8 cellular contexts compared by ENCODE assay signal in the genomic region with DNA sequence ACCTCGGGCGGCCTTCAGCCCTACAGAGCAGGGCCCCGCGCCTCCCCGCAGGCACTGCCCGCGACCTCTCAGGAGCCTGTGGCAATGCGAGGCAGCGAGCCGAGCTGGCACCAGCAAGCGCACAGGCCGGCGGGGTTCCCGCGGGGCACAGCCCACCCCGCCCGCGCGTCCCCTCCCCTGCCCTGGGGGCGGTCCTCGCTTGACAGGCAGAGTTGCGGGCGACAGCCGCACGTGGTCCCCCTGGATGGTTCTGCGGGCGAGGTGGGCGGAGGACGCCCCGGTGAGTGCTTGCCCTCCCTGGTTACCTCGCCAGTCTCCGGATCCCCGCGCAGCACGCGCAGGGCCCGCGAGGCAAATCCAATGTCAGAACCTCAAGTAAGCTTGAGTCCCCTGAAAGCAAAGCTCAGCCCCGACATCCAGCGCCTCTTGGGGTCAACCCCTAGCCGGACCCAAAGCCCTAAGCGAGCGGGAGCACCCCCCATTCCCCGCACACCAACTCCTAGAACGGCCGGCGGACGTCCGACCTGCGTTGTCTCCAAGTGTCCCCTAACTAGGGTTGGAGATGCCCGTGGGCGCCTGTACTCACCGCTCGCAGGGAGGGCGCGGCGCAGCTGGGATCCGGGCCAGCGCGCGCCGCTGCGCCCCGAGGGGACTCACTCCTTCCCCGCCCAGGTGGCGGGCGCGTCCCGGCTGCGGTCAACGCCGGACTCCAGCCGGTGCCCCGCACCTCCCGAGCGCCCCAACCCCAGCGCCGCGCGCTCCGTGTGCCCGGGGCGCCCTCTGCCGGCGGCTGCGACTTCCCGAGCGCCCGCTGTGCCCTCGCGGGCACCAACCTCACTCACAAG. TPM values are rescaled to one million over a fixed set of nuclear protein-coding genes. Genes with fewer than 3 reads are reported as not detected.
DNase-seq lines count a peak whose midpoint lies in the region; ATAC-seq and TF ChIP-seq lines count a peak whose summit lies in the region.

A gene (minus strand): TSS at position 123 of the 845 bp plus-strand sequence. CDS start 1,083 bp downstream, outside the sequence.

- peak within 1 kb of the TSS; percentile 70 for H3K4me2 ChIP-seq in skeletal muscle satellite cell (ENCODE audit: low read length)

- no peaks in the 10 kb centered on the region for H3K9me3 Mint-ChIP-seq in activated naive CD4-positive, alpha-beta T cell treated with anti-CD3 and anti-CD28 coated beads, Interleukin-2, amount 50 U/mL, for 72 hours

- H3K36me3 Mint-ChIP-seq in activated naive CD4-positive, alpha-beta T cell treated with anti-CD3 and anti-CD28 coated beads, Interleukin-2, amount 50 U/mL, for 72 hours = no peaks in the 10 kb centered on the region

- CTCF ChIA-PET in RWPE1 (lab: Yijun Ruan, JAX) = interaction anchor here (0.5 to 2.1 kb wide), 10 partner anchors 20 to 519 kb away, joined by 3 to 15 read pairs (median 4); no protein-coding TSS in a partner anchor

- DNase-seq in RWPE1 (ENCODE audit: low spot score) (peak; percentile 61), right atrium auricular region (ENCODE audit: low spot score) (no peak), NCI-H187 treated with DMSO at 0.1 percent for 48 hours (lab: John Stamatoyannopoulos, UW) (no peak)
- DNase-seq in activated naive CD4-positive, alpha-beta T cell treated with anti-CD3 and anti-CD28 coated beads, Interleukin-2, amount 50 U/mL, for 72 hours (ENCODE audit: low spot score in 2 of 2) = peak in 1 of 2 donors; percentile 80

- H3K27ac Mint-ChIP-seq in activated naive CD4-positive, alpha-beta T cell treated with anti-CD3 and anti-CD28 coated beads, Interleukin-2, amount 50 U/mL, for 72 hours = no peak within 1 kb of the TSS

- ATAC-seq in GM18868 (IDR thresholded peaks at IDR 0.05; ENCODE audit: unreplicated experiment) = peak; percentile 70
- peak; percentile 93 to 94 for ATAC-seq in activated naive CD4-positive, alpha-beta T cell treated with anti-CD3 and anti-CD28 coated beads, Interleukin-2, amount 50 U/mL, for 72 hours
- ATAC-seq in HG03439 (IDR thresholded peaks at IDR 0.05; ENCODE audit: unreplicated experiment) = no peak

- peaks cover 87% of the 10 kb centered on the region for H3K27me3 ChIP-seq in ACC112 (ENCODE audit: insufficient read depth, low read length)
- H3K27me3 ChIP-seq in right atrium auricular region = peaks cover 3 to 12% of the 10 kb centered on the region in 2 donors
- peaks cover 47% of the 10 kb centered on the region for H3K27me3 ChIP-seq in skeletal muscle satellite cell (ENCODE audit: control insufficient read depth, insufficient read depth, low read length)

- POLR2A ChIA-PET in RWPE1 (lab: Yijun Ruan, JAX; ENCODE audit: low non-redundant PET) = no interaction called here

- H3K9ac ChIP-seq in skeletal muscle satellite cell (ENCODE audit: low read depth, low read length) = no peak within 1 kb of the TSS

- H3K4me1 ChIP-seq in ACC112 (ENCODE audit: control insufficient read depth, insufficient read depth, low read length, unreplicated experiment) (no peaks in the 10 kb centered on the region), right atrium auricular region (peaks cover 0 to 17% of the 10 kb centered on the region in 2 donors), skeletal muscle satellite cell (ENCODE audit: control insufficient read depth, insufficient read depth, low read length) (no peaks in the 10 kb centered on the region)

- H3K36me3 ChIP-seq in ACC112 (ENCODE audit: insufficient read depth, low read length) = no peaks in the 10 kb centered on the region
- no peaks in the 10 kb centered on the region for H3K36me3 ChIP-seq in right atrium auricular region
- no peaks in the 10 kb centered on the region for H3K36me3 ChIP-seq in skeletal muscle satellite cell (ENCODE audit: insufficient read depth, low read length)

- H3K79me2 ChIP-seq in ACC112 (ENCODE audit: control insufficient read depth, insufficient read depth, low read length, unreplicated experiment) = no peaks in the 10 kb centered on the region

- TF ChIP-seq CTCF in RWPE1 (conservative IDR thresholded peaks at IDR 0.05; ENCODE audit: low read depth) (peak; percentile 84), right atrium auricular region (IDR thresholded peaks at IDR 0.05) (peak; percentile 43 to 80)

- H2AFZ ChIP-seq in ACC112 (ENCODE audit: low read length, unreplicated experiment) = no peak within 1 kb of the TSS

- H3K9me3 ChIP-seq in right atrium auricular region = no peaks in the 10 kb centered on the region
- H3K9me3 ChIP-seq in skeletal muscle satellite cell (replicated peaks; ENCODE audit: low read length) = no peaks in the 10 kb centered on the region

- H3K27ac ChIP-seq in ACC112 (ENCODE audit: low read depth, low read length) = no peak within 1 kb of the TSS
- H3K27ac ChIP-seq in RWPE1 = no peak within 1 kb of the TSS
- no peak within 1 kb of the TSS for H3K27ac ChIP-seq in right atrium auricular region

- H3K4me3 ChIP-seq in ACC112 (ENCODE audit: low read depth, low read length) = 0 out of 2 replicates have a peak within 1 kb of the TSS, but pooled peaks have one; percentile 45
- H3K4me3 ChIP-seq in right atrium auricular region = peak within 1 kb of the TSS in 1 of 2 donors; percentile 40
- H3K4me3 ChIP-seq in skeletal muscle satellite cell (ENCODE audit: low read length) = peak within 1 kb of the TSS; percentile 42

RNA-seq across cellular contexts. Expression of the gene that starts here (rescaled TPM):
- not detected for total RNA-seq in activated naive CD4-positive, alpha-beta T cell treated with anti-CD3 and anti-CD28 coated beads, Interleukin-2, amount 50 U/mL, for 72 hours
- not detected for total RNA-seq in right atrium auricular region
- total RNA-seq in skeletal muscle satellite cell (2012; rRNA removed) = not detected in 2 replicates

Comparison
In these comparisons a context has a peak if more than half of its experiments do, and no peak if none do; other contexts are left out.
1. Peak in ATAC-seq in activated naive CD4-positive, alpha-beta T cell treated with anti-CD3 and anti-CD28 coated beads, Interleukin-2, amount 50 U/mL, for 72 hours; RNA of the gene not detected or under 1 TPM.